Comparison of ENCODE assay signal across 31 cellular contexts in the genomic region with DNA sequence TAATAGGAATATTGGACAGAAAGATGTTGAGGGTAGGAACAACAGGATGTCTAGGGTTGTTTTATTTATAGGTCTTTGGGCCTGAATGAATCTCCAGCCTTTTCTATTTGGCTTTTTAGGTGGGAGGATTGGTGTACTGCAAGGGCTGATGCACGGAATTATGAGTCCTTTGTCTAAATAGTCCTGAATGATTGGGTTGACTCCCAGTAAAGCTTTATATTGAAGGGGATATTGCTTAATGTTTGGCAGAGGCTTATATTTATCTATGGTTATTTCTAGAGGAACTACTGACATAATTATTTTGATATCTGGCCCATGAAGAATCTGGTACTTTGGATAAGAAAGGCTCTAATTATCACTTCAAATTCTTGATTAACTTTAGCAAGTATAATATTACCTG.
"Had no signal": no experiment of that assay in that cellular context is flagged by ENCODE, and none has a peak within 500 bp of the region (broad histone marks: within the 10 kb centered on the region; RNA-seq: fewer than 3 reads in every experiment).

No MANE protein-coding gene starts in this region.

- H3K9me3 ChIP-seq: adrenal gland, ascending aorta, body of pancreas had no signal

- H3K36me3 ChIP-seq: adrenal gland, ascending aorta, brain microvascular endothelial cell, breast epithelium, cardiac muscle cell had no signal

- H3K27me3 ChIP-seq: adrenal gland, ascending aorta, body of pancreas, brain microvascular endothelial cell, breast epithelium, cardiac muscle cell had no signal

- ATAC-seq: activated naive CD4-positive, alpha-beta T cell treated with anti-CD3 and anti-CD28 coated beads, Interleukin-2, amount 50 U/mL, for 72 hours; activated naive CD8-positive, alpha-beta T cell treated with anti-CD3 and anti-CD28 coated beads, Interleukin-2, amount 50 U/mL, for 24 hours; activated T-cell treated with anti-CD3 and anti-CD28 coated beads, Interleukin-2, amount 50 U/mL, for 4 hours; activated T-cell treated with anti-CD3 and anti-CD28 coated beads, Interleukin-2, amount 50 U/mL, for 72 hours; activated T-helper 17 cell treated with anti-CD3 and anti-CD28 coated beads, Interleukin-2, amount 50 U/mL, for 72 hours; body of pancreas had no signal

- DNase-seq: activated effector memory CD4-positive, alpha-beta T cell treated with anti-CD3 and anti-CD28 coated beads, Interleukin-2, amount 50 U/mL, for 16 hours; activated effector memory CD4-positive, alpha-beta T cell treated with Interleukin-2 at 50 U/mL for 16 hours; activated gamma-delta T cell; activated gamma-delta T cell treated with Interleukin-2 at 50 U/mL for 16 hours; activated naive CD4-positive, alpha-beta T cell; activated naive CD4-positive, alpha-beta T cell treated with anti-CD3 and anti-CD28 coated beads for 36 hours; activated naive CD4-positive, alpha-beta T cell treated with anti-CD3 and anti-CD28 coated beads, Interleukin-2, amount 10 ng/mL, durations not matched to agents 7 days and 5 days; activated naive CD4-positive, alpha-beta T cell treated with anti-CD3 and anti-CD28 coated beads, Interleukin-2, amount 50 U/mL, for 16 hours; activated naive CD4-positive, alpha-beta T cell treated with Interleukin-2 at 50 U/mL for 16 hours; activated naive CD8-positive, alpha-beta T cell treated with anti-CD3 and anti-CD28 coated beads for 36 hours; activated naive CD8-positive, alpha-beta T cell treated with anti-CD3 and anti-CD28 coated beads, Interleukin-2, amount 10 ng/mL, durations not matched to agents 7 days and 5 days; activated naive CD8-positive, alpha-beta T cell treated with anti-CD3 and anti-CD28 coated beads, Interleukin-2, amount 50 U/mL, for 24 hours; activated T-cell treated with anti-CD3 and anti-CD28 coated beads, Interleukin-2, amount 50 U/mL, for 24 hours; activated T-cell treated with anti-CD3 and anti-CD28 coated beads, Interleukin-2, amount 50 U/mL, for 4 hours; activated T-cell treated with anti-CD3 and anti-CD28 coated beads, Interleukin-2, amount 50 U/mL, for 48 hours; activated T-cell treated with anti-CD3 and anti-CD28 coated beads, Interleukin-2, amount 50 U/mL, for 72 hours; adrenal gland; amniotic stem cell; amygdala; anterior cingulate cortex; aorta; body of pancreas; brain microvascular endothelial cell; caudate nucleus; central memory CD4-positive, alpha-beta T cell; cerebellar nuclear complex had no signal

- H3K4me3 ChIP-seq: adrenal gland, ascending aorta, body of pancreas, breast epithelium, cardiac muscle cell had no signal

- H3K4me1 ChIP-seq: adrenal gland, ascending aorta, body of pancreas, breast epithelium had no signal

- H3K27ac ChIP-seq: adrenal gland, ascending aorta, body of pancreas, brain microvascular endothelial cell, breast epithelium, cardiac muscle cell had no signal
